In genomic region chr4:139154134-139154421, GRCh38 we compare ENCODE assay signal across 16 cellular contexts.
"Had no signal": no experiment of that assay in that cellular context is flagged by ENCODE, and none has a peak within 500 bp of the region (broad histone marks: within the 10 kb centered on the region; RNA-seq: fewer than 3 reads in every experiment).

No MANE protein-coding gene starts in this region.

- H3K36me3 Mint-ChIP-seq: activated naive CD8-positive, alpha-beta T cell treated with anti-CD3 and anti-CD28 coated beads for 36 hours had no signal

- ATAC-seq: activated CD8-positive, alpha-beta memory T cell treated with anti-CD3 and anti-CD28 coated beads, Interleukin-2, amount 10 ng/mL, durations not matched to agents 7 days and 5 days; pancreas had no signal

- H3K9me3 Mint-ChIP-seq: activated naive CD8-positive, alpha-beta T cell treated with anti-CD3 and anti-CD28 coated beads for 36 hours; activated T-cell treated with anti-CD3 and anti-CD28 coated beads, Interleukin-2, amount 50 U/mL, for 24 hours; memory B cell had no signal

- H3K27me3 ChIP-seq: dorsolateral prefrontal cortex, esophagus muscularis mucosa, pancreas, right atrium auricular region, thyroid gland, vagina had no signal

- H3K4me1 Mint-ChIP-seq: activated CD8-positive, alpha-beta memory T cell treated with anti-CD3 and anti-CD28 coated beads, Interleukin-2, amount 10 ng/mL, durations not matched to agents 7 days and 5 days had no signal

- DNase-seq: activated CD4-positive, alpha-beta T cell treated with anti-CD3 and anti-CD28 coated beads for 1 hour; activated CD4-positive, alpha-beta T cell treated with anti-CD3 and anti-CD28 coated beads, Interleukin-2, amount 50 U/mL, for 48 hours; activated CD8-positive, alpha-beta memory T cell treated with anti-CD3 and anti-CD28 coated beads, Interleukin-2, amount 10 ng/mL, durations not matched to agents 7 days and 5 days; activated gamma-delta T cell; activated naive CD8-positive, alpha-beta T cell treated with anti-CD3 and anti-CD28 coated beads for 36 hours; activated T-cell treated with anti-CD3 and anti-CD28 coated beads, Interleukin-2, amount 50 U/mL, for 24 hours; dorsolateral prefrontal cortex; glutamatergic neuron; kidney; left ventricle myocardium inferior; pancreas; thyroid gland had no signal

- H3K27ac Mint-ChIP-seq: activated CD8-positive, alpha-beta memory T cell treated with anti-CD3 and anti-CD28 coated beads, Interleukin-2, amount 10 ng/mL, durations not matched to agents 7 days and 5 days; activated naive CD8-positive, alpha-beta T cell treated with anti-CD3 and anti-CD28 coated beads for 36 hours; activated T-cell treated with anti-CD3 and anti-CD28 coated beads, Interleukin-2, amount 50 U/mL, for 24 hours had no signal

- H3K4me3 Mint-ChIP-seq: activated CD8-positive, alpha-beta memory T cell treated with anti-CD3 and anti-CD28 coated beads, Interleukin-2, amount 10 ng/mL, durations not matched to agents 7 days and 5 days; activated naive CD8-positive, alpha-beta T cell treated with anti-CD3 and anti-CD28 coated beads for 36 hours; activated T-cell treated with anti-CD3 and anti-CD28 coated beads, Interleukin-2, amount 50 U/mL, for 24 hours; memory B cell had no signal

- H3K4me1 ChIP-seq: pancreas had no signal

- H3K4me3 ChIP-seq: dorsolateral prefrontal cortex, esophagus muscularis mucosa, left ventricle myocardium inferior, pancreas, right atrium auricular region, thyroid gland, vagina had no signal

- H3K36me3 ChIP-seq: left ventricle myocardium inferior, pancreas, right atrium auricular region, thyroid gland, vagina had no signal

- H3K9me3 ChIP-seq: esophagus muscularis mucosa, left ventricle myocardium inferior, pancreas, right atrium auricular region, thyroid gland, vagina had no signal

- H3K27ac ChIP-seq: dorsolateral prefrontal cortex, esophagus muscularis mucosa, left ventricle myocardium inferior, pancreas, right atrium auricular region, vagina had no signal

- H3K27me3 Mint-ChIP-seq: activated naive CD8-positive, alpha-beta T cell treated with anti-CD3 and anti-CD28 coated beads for 36 hours; activated T-cell treated with anti-CD3 and anti-CD28 coated beads, Interleukin-2, amount 50 U/mL, for 24 hours; memory B cell had no signal
